ENCODE assay signal across 1 cellular context in the genomic region with DNA sequence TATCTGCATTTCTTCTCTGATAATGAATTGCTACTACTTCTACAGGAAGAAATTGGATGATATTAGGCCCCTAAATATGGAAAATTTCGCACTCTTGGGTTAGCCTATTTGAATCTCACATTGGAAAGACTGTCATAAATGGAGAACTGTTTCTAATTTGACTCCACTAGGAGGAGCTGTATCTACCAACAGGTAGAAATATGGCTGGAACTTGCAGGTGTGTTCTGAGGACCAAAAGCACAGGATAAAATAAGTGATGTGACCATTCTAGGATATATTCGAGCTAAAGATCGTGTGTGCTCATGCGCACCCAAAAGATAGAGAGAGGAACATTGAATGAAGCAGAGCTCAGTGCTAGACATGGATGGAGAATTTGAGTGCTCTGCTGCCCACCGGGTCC.
TF ChIP-seq lines count a peak whose summit lies in the region.

No MANE protein-coding gene starts in this region.

TF ChIP-seq in HepG2, 621 proteins besides CTCF, POLR2A, EP300 and RAD21:
- TF ChIP-seq ZNF644 (CRISPR knock-in tag; IDR thresholded peaks at IDR 0.05; ENCODE audit: low read depth), result 0 out of 2 replicates have a peak, but pooled peaks have one; percentile 17
- TF ChIP-seq ZNF44 (CRISPR knock-in tag; IDR thresholded peaks at IDR 0.05), result no peak
